1 cellular context compared by ENCODE assay signal in genomic region chr9:23769307-23769935, GRCh38.
TF ChIP-seq lines count a peak whose summit lies in the region.

No MANE protein-coding gene starts in this region.

TF ChIP-seq in IMR-90, 13 proteins besides CTCF, POLR2A, EP300 and RAD21:
- TF ChIP-seq USF2 (IDR thresholded peaks at IDR 0.05; ENCODE audit: low read depth, low read length) (no peak), MAFK (IDR thresholded peaks at IDR 0.05; ENCODE audit: low read depth, low read length) (no peak), NFE2L2 (IDR thresholded peaks at IDR 0.05; ENCODE audit: low read depth, low read length) (no peak), RCOR1 (IDR thresholded peaks at IDR 0.05; ENCODE audit: insufficient replicate concordance, low read length) (no peak), FOS (IDR thresholded peaks at IDR 0.05; ENCODE audit: low read depth, low read length) (no peak), MXI1 (IDR thresholded peaks at IDR 0.05; ENCODE audit: borderline replicate concordance, low read depth, low read length) (no peak), CHD1 (IDR thresholded peaks at IDR 0.05; ENCODE audit: low read depth, low read length) (no peak), CEBPB (IDR thresholded peaks at IDR 0.05; ENCODE audit: low read depth, low read length) (no peak)
